ENCODE assay signal across 25 cellular contexts in the genomic region with DNA sequence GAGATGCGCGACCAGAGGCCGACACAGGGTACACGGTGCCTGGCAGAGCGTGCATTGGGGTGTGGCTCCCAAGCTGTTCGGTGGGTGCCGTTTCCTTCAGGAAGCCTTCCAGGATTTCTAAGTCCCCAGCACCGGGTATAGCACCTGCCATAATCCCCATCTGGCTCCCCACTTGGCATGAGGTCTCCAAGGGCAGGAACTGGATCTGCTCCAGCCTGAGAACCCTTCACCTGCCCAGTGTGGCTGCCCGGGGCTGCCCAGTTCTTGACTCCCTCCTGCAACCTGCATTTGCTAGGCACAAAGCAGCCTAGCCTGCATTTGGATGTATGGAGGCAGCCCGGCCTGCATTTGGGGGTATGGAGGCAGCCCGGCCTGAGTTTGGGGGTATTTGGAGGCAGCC.
DNase-seq lines count a peak whose midpoint lies in the region; ATAC-seq, FAIRE-seq and TF ChIP-seq lines count a peak whose summit lies in the region.
"Had no signal": no experiment of that assay in that cellular context is flagged by ENCODE, and none has a peak within 500 bp of the region (broad histone marks: within the 10 kb centered on the region; RNA-seq: fewer than 3 reads in every experiment).

No MANE protein-coding gene starts in this region.

- TF ChIP-seq RAD21 in A549 (conservative IDR thresholded peaks at IDR 0.05 in 1 of 2, IDR thresholded peaks at IDR 0.05 in 1 of 2), result no peak

- peaks cover 11% of the 10 kb centered on the region for H3K79me1 ChIP-seq in neuronal stem cell (ENCODE audit: low read depth, low read length)

- 87% methylated on average over 10 of the region's 11 CpGs for WGBS in A549 (ENCODE audit: missing lambda C conversion rate)
- no CpG with 5 or more reads among the region's 11 CpGs for WGBS in neuronal stem cell (ENCODE audit: extremely low coverage in 2 of 2, insufficient read length in 2 of 2, insufficient replicate concordance in 1 of 2), 2 donors
- 68 to 90% methylated on average over 4 to 11 of the region's 11 CpGs for WGBS in testis, 2 donors

- H3K4me3 ChIP-seq in A549, result no peak overlapping the region
- H3K4me3 ChIP-seq in BLaER1 treated with 17β-estradiol and CSF1 and Interleukin-3, amounts not matched to agents 10 nM and 100 nM, result no peak overlapping the region
- no peak overlapping the region for H3K4me3 ChIP-seq in neuronal stem cell (ENCODE audit: low read length in 2 of 2)
- no peak overlapping the region for H3K4me3 ChIP-seq in testis
- H3K4me3 ChIP-seq: GM12878, GM23338, Peyer's patch, SJSA1 had no signal

- no peak for TF ChIP-seq CTCF in A549 (IDR thresholded peaks at IDR 0.05)
- TF ChIP-seq CTCF in chondrocyte (IDR thresholded peaks at IDR 0.05), result no peak
- TF ChIP-seq CTCF in testis (IDR thresholded peaks at IDR 0.05), result no peak

- no peak overlapping the region for H3K4me2 ChIP-seq in A549
- H3K4me2 ChIP-seq in BLaER1 treated with 17β-estradiol and CSF1 and Interleukin-3, amounts not matched to agents 10 nM and 100 nM, result peak overlapping the region in 9 of 11 experiments; percentile 15 to 100 (median 76); a peak in 17 of 22 replicates
- no peak overlapping the region for H3K4me2 ChIP-seq in neuronal stem cell (ENCODE audit: insufficient read depth, low read length, poor library complexity, severe bottlenecking)
- H3K4me2 ChIP-seq: GM23338, KMS-11 had no signal

- no peak for FAIRE-seq in A549 (lab: Jason Lieb, UNC)
- FAIRE-seq: GM12878, HTR-8/SVneo had no signal

- no peak for ATAC-seq in A549
- ATAC-seq: GM12878, GM23338, HCT116, Right ventricle myocardium inferior had no signal

- H2AFZ ChIP-seq in neuronal stem cell (ENCODE audit: low read length), result no peak overlapping the region
- H2AFZ ChIP-seq: GM23338 had no signal

- H2BK12ac ChIP-seq in neuronal stem cell (ENCODE audit: low read length), result no peak overlapping the region

- CTCF ChIA-PET in A549 (lab: Yijun Ruan, JAX), result interaction anchor here (1.0 to 2.2 kb wide), 4 partner anchors 13 to 34 kb away, joined by 5 to 10 read pairs (median 6); no protein-coding TSS in a partner anchor

- no peak for TF ChIP-seq EP300 in A549 (IDR thresholded peaks at IDR 0.05)

- no peak overlapping the region for H3K4ac ChIP-seq in neuronal stem cell (ENCODE audit: low read length)

- H3K23ac ChIP-seq in neuronal stem cell (ENCODE audit: low read depth, low read length, poor library complexity), result no peak overlapping the region

- no peak overlapping the region for H2BK5ac ChIP-seq in neuronal stem cell (ENCODE audit: low read length)

- H3K9me3 Mint-ChIP-seq in chondrocyte (ENCODE audit: low read depth), result no peaks in the 10 kb centered on the region
- H3K9me3 Mint-ChIP-seq: CD4-positive, alpha-beta memory T cell; GM23338 had no signal

- POLR2A ChIA-PET in A549 (lab: Yijun Ruan, JAX), result no interaction called here

- H3K14ac ChIP-seq in neuronal stem cell (ENCODE audit: low read length), result peak overlapping the region; percentile 3

- H3K36me3 Mint-ChIP-seq in chondrocyte (ENCODE audit: low read depth), result peaks cover 15% of the 10 kb centered on the region

- H3K9me3 ChIP-seq in A549 (no peaks in the 10 kb centered on the region), neuronal stem cell (replicated peaks in 1 of 2; ENCODE audit: control insufficient read depth in 2 of 2, insufficient read depth in 1 of 2, low read depth in 1 of 2, low read length in 2 of 2) (no peaks in the 10 kb centered on the region), testis (no peaks in the 10 kb centered on the region)
- no peaks in the 10 kb centered on the region for H3K9me3 ChIP-seq in BLaER1 treated with 17β-estradiol and CSF1 and Interleukin-3, amounts not matched to agents 10 nM and 100 nM (replicated peaks in 1 of 11)
- H3K9me3 ChIP-seq: Caco-2, Peyer's patch, SJSA1 had no signal

- H3K27me3 Mint-ChIP-seq in chondrocyte (ENCODE audit: low read depth), result no peaks in the 10 kb centered on the region
- H3K27me3 Mint-ChIP-seq: CD4-positive, alpha-beta memory T cell had no signal

- peak overlapping the region; percentile 49 for H3K27ac Mint-ChIP-seq in chondrocyte (ENCODE audit: unreplicated experiment)
- H3K27ac Mint-ChIP-seq: GM23338 had no signal

- intact Hi-C loops in testis (cut with DNase I; ENCODE audit: low total_unique reads), result no loop called here

- H3K27me3 ChIP-seq in BLaER1 treated with 17β-estradiol and CSF1 and Interleukin-3, amounts not matched to agents 10 nM and 100 nM, result no peaks in the 10 kb centered on the region
- no peaks in the 10 kb centered on the region for H3K27me3 ChIP-seq in neuronal stem cell (ENCODE audit: control insufficient read depth in 3 of 3, insufficient read depth in 3 of 3, low read depth in 1 of 3, low read length in 3 of 3)
- H3K27me3 ChIP-seq in testis, result no peaks in the 10 kb centered on the region
- H3K27me3 ChIP-seq: Peyer's patch, SJSA1 had no signal

- peak overlapping the region; percentile 6 for H2AK5ac ChIP-seq in neuronal stem cell (ENCODE audit: low read depth, low read length)

- H3K36me3 ChIP-seq in BLaER1 treated with 17β-estradiol and CSF1 and Interleukin-3, amounts not matched to agents 10 nM and 100 nM, result peaks cover 23 to 96% (median 51%) of the 10 kb centered on the region in 11 experiments; a peak in 21 of 22 replicates
- H3K36me3 ChIP-seq in neuronal stem cell (replicated peaks in 1 of 2; ENCODE audit: control insufficient read depth in 2 of 2, insufficient read depth in 2 of 2, low read length in 2 of 2), result peaks cover 17 to 18% of the 10 kb centered on the region in 2 donors
- H3K36me3 ChIP-seq in testis (ENCODE audit: low read depth, missing control alignments), result no peaks in the 10 kb centered on the region

- no peak overlapping the region for H4K91ac ChIP-seq in neuronal stem cell (ENCODE audit: low read depth, low read length, poor library complexity)

- TF ChIP-seq POLR2A in A549 (IDR thresholded peaks at IDR 0.05; ENCODE audit: low read length), result no peak
- no peak for TF ChIP-seq POLR2A in testis (IDR thresholded peaks at IDR 0.05)

- H2BK120ac ChIP-seq in neuronal stem cell (ENCODE audit: low read depth, low read length), result no peak overlapping the region

- peak overlapping the region; percentile 83 for H3K18ac ChIP-seq in neuronal stem cell (ENCODE audit: low read length)

- H2BK15ac ChIP-seq in neuronal stem cell (ENCODE audit: low read length), result no peak overlapping the region

- DNase-seq in A549 (ENCODE audit: low read depth in 1 of 2, low spot score in 1 of 2) (no peak), chondrocyte (ENCODE audit: low spot score) (no peak), neuronal stem cell (ENCODE audit: low spot score) (no peak), NCI-H774 (lab: John Stamatoyannopoulos, UW) (no peak), testis (no peak), NCI-H2029 (lab: John Stamatoyannopoulos, UW) (no peak)
- no peak for DNase-seq in activated CD4-positive, alpha-beta T cell treated with anti-CD3 and anti-CD28 coated beads for 48 hours
- DNase-seq: Caco-2, DMS 273 treated with DMSO at 0.1 percent for 48 hours, DMS79 treated with DMSO at 0.1 percent for 48 hours, NCI-H1092 treated with DMSO at 0.1 percent for 48 hours, NCI-H1436 treated with DMSO at 0.1 percent for 48 hours, NCI-H1930, NCI-H2227 treated with DMSO at 0.1 percent for 48 hours, NCI-H510A, Peyer's patch had no signal

- H3K4me3 Mint-ChIP-seq in chondrocyte (ENCODE audit: unreplicated experiment), result no peak overlapping the region
- H3K4me3 Mint-ChIP-seq: CD4-positive, alpha-beta memory T cell; GM23338 had no signal

- peaks cover 26% of the 10 kb centered on the region for H3K4me1 Mint-ChIP-seq in chondrocyte (ENCODE audit: low read depth)
- H3K4me1 Mint-ChIP-seq: GM23338 had no signal

- H4K20me1 ChIP-seq in BLaER1 treated with 17β-estradiol and CSF1 and Interleukin-3, amounts not matched to agents 10 nM and 100 nM, result peaks cover 96 to 100% (median 100%) of the 10 kb centered on the region in 11 experiments

- H3K9ac ChIP-seq in BLaER1 treated with 17β-estradiol and CSF1 and Interleukin-3, amounts not matched to agents 10 nM and 100 nM, result peak overlapping the region in 1 of 11 experiments; percentile 46; a peak in 1 of 22 replicates
- H3K9ac ChIP-seq in neuronal stem cell (ENCODE audit: low read depth, low read length, poor library complexity), result no peak overlapping the region
- H3K9ac ChIP-seq: KMS-11 had no signal

- H3K27ac ChIP-seq in A549 (peak overlapping the region in 1 of 2 experiments; percentile 92; a peak in 3 of 6 replicates), neuronal stem cell (replicated peaks; ENCODE audit: low read length) (no peak overlapping the region), testis (peak overlapping the region in 1 of 2 donors; percentile 50)
- H3K27ac ChIP-seq in BLaER1 treated with 17β-estradiol and CSF1 and Interleukin-3, amounts not matched to agents 10 nM and 100 nM, result no peak overlapping the region
- H3K27ac ChIP-seq: KMS-11, Peyer's patch, SJSA1 had no signal

- H3K4me1 ChIP-seq in A549, result peaks cover 69% of the 10 kb centered on the region
- H3K4me1 ChIP-seq in BLaER1 treated with 17β-estradiol and CSF1 and Interleukin-3, amounts not matched to agents 10 nM and 100 nM, result peaks cover 18 to 59% (median 56%) of the 10 kb centered on the region in 10 experiments
- H3K4me1 ChIP-seq in neuronal stem cell (ENCODE audit: control insufficient read depth in 2 of 2, insufficient read depth in 1 of 2, low read depth in 1 of 2, low read length in 2 of 2), result peaks cover 0 to under 1% of the 10 kb centered on the region in 2 donors
- peaks cover 60% of the 10 kb centered on the region for H3K4me1 ChIP-seq in testis
- H3K4me1 ChIP-seq: Caco-2 had no signal

- no peak overlapping the region for H4K8ac ChIP-seq in neuronal stem cell (ENCODE audit: low read depth, low read length)

TF ChIP-seq in A549, 52 proteins besides CTCF, POLR2A, EP300 and RAD21:
- TF ChIP-seq ZFP36 (IDR thresholded peaks at IDR 0.05; ENCODE audit: borderline replicate concordance, partially characterized antibody) (peak; percentile 16), E2F6 (IDR thresholded peaks at IDR 0.05; ENCODE audit: borderline replicate concordance, low read depth) (no peak)

Comparison
In these comparisons a context has a peak if more than half of its experiments do, and no peak if none do; other contexts are left out.
1. H3K4me2 ChIP-seq: peak in BLaER1 treated with 17β-estradiol and CSF1 and Interleukin-3, amounts not matched to agents 10 nM and 100 nM (9 of 11); none in A549 (single experiment) and neuronal stem cell (single experiment).